9 cellular contexts compared by ENCODE assay signal in genomic region chr18:3511980-3512379, GRCh38.
DNase-seq lines count a peak whose midpoint lies in the region; ATAC-seq, FAIRE-seq and TF ChIP-seq lines count a peak whose summit lies in the region.
"Had no signal": no experiment of that assay in that cellular context is flagged by ENCODE, and none has a peak within 500 bp of the region (broad histone marks: within the 10 kb centered on the region; RNA-seq: fewer than 3 reads in every experiment).

No MANE protein-coding gene starts in this region.

- peak overlapping the region; percentile 48 for H3K27ac Mint-ChIP-seq in activated CD8-positive, alpha-beta memory T cell treated with anti-CD3 and anti-CD28 coated beads, Interleukin-2, amount 10 ng/mL, durations not matched to agents 7 days and 5 days

- FAIRE-seq in small intestine (lab: Jason Lieb, UNC): no peak

- H3K4me3 ChIP-seq in small intestine (ENCODE audit: low read depth in 1 of 2, low read length in 2 of 2) (no peak overlapping the region), testis (no peak overlapping the region)

- 7 to 18% (median 10%) methylated on average over 2 of the region's 2 CpGs for WGBS in small intestine, 3 donors
- WGBS in testis, 2 donors: 66 to 75% methylated on average over 2 of the region's 2 CpGs

- CTCF ChIA-PET in activated CD8-positive, alpha-beta memory T cell treated with anti-CD3 and anti-CD28 coated beads, Interleukin-2, amount 10 ng/mL, durations not matched to agents 7 days and 5 days (lab: Charles Lee): no interaction called here

- peak; percentile 40 for DNase-seq in activated CD8-positive, alpha-beta memory T cell treated with anti-CD3 and anti-CD28 coated beads, Interleukin-2, amount 10 ng/mL, durations not matched to agents 7 days and 5 days
- DNase-seq in activated CD8-positive, alpha-beta memory T cell treated with anti-CD3 and anti-CD28 coated beads for 24 hours: no peak
- peak; percentile 77 for DNase-seq in NCI-H82 (lab: John Stamatoyannopoulos, UW)
- DNase-seq in caudate nucleus (lab: John Stamatoyannopoulos, UW): peak in 3 of 61 donors; percentile 6 to 51 (median 43)
- peak; percentile 49 for DNase-seq in small intestine
- DNase-seq in testis: no peak

- peak; percentile 63 for ATAC-seq in activated CD8-positive, alpha-beta memory T cell treated with anti-CD3 and anti-CD28 coated beads, Interleukin-2, amount 10 ng/mL, durations not matched to agents 7 days and 5 days
- no peak for ATAC-seq in HG02870 (IDR thresholded peaks at IDR 0.05; ENCODE audit: unreplicated experiment)
- ATAC-seq in HG03565 (IDR thresholded peaks at IDR 0.05; ENCODE audit: unreplicated experiment): no peak

- no peaks in the 10 kb centered on the region for H3K36me3 Mint-ChIP-seq in activated CD8-positive, alpha-beta memory T cell treated with anti-CD3 and anti-CD28 coated beads, Interleukin-2, amount 10 ng/mL, durations not matched to agents 7 days and 5 days

- H3K27me3 Mint-ChIP-seq in activated CD8-positive, alpha-beta memory T cell treated with anti-CD3 and anti-CD28 coated beads, Interleukin-2, amount 10 ng/mL, durations not matched to agents 7 days and 5 days: peaks cover 6% of the 10 kb centered on the region

- no peak overlapping the region for H3K4me3 Mint-ChIP-seq in activated CD8-positive, alpha-beta memory T cell treated with anti-CD3 and anti-CD28 coated beads, Interleukin-2, amount 10 ng/mL, durations not matched to agents 7 days and 5 days

- peak overlapping the region; percentile 14 for H3K27ac ChIP-seq in caudate nucleus (ENCODE audit: low read depth, low read length)
- no peak overlapping the region for H3K27ac ChIP-seq in small intestine (ENCODE audit: low read depth in 1 of 2, low read length in 1 of 2)
- no peak overlapping the region for H3K27ac ChIP-seq in testis
- H3K27ac ChIP-seq: HL-60 had no signal

- H3K4me1 ChIP-seq in small intestine (ENCODE audit: control insufficient read depth in 2 of 2, insufficient read depth in 1 of 2, low read depth in 1 of 2, low read length in 1 of 2) (no peaks in the 10 kb centered on the region), testis (no peaks in the 10 kb centered on the region)

- intact Hi-C loops in testis (cut with DNase I; ENCODE audit: low total_unique reads): no loop called here

- peaks cover 11% of the 10 kb centered on the region for H3K4me1 Mint-ChIP-seq in activated CD8-positive, alpha-beta memory T cell treated with anti-CD3 and anti-CD28 coated beads, Interleukin-2, amount 10 ng/mL, durations not matched to agents 7 days and 5 days

- no peaks in the 10 kb centered on the region for H3K9me3 ChIP-seq in small intestine (ENCODE audit: control insufficient read depth, low read depth)
- no peaks in the 10 kb centered on the region for H3K9me3 ChIP-seq in testis

- H3K36me3 ChIP-seq in small intestine (ENCODE audit: control insufficient read depth in 2 of 2, insufficient read depth in 2 of 2, low read length in 2 of 2) (no peaks in the 10 kb centered on the region), testis (ENCODE audit: low read depth, missing control alignments) (no peaks in the 10 kb centered on the region)

- peaks cover 5% of the 10 kb centered on the region for H3K9me3 Mint-ChIP-seq in activated CD8-positive, alpha-beta memory T cell treated with anti-CD3 and anti-CD28 coated beads, Interleukin-2, amount 10 ng/mL, durations not matched to agents 7 days and 5 days (ENCODE audit: low read depth)

- no peaks in the 10 kb centered on the region for H3K27me3 ChIP-seq in small intestine (ENCODE audit: control insufficient read depth in 2 of 2, insufficient read depth in 2 of 2, low read length in 2 of 2)
- no peaks in the 10 kb centered on the region for H3K27me3 ChIP-seq in testis

- TF ChIP-seq CTCF in testis (IDR thresholded peaks at IDR 0.05): no peak

- TF ChIP-seq POLR2A in testis (IDR thresholded peaks at IDR 0.05): no peak

Comparison
In these comparisons a context has a peak if more than half of its experiments do, and no peak if none do; other contexts are left out.
1. DNase-seq: peak in activated CD8-positive, alpha-beta memory T cell treated with anti-CD3 and anti-CD28 coated beads, Interleukin-2, amount 10 ng/mL, durations not matched to agents 7 days and 5 days (single experiment), NCI-H82 (single experiment) and small intestine (single experiment); none in activated CD8-positive, alpha-beta memory T cell treated with anti-CD3 and anti-CD28 coated beads for 24 hours (single experiment) and testis (single experiment).